ENCODE assay signal across 8 cellular contexts in the genomic region with DNA sequence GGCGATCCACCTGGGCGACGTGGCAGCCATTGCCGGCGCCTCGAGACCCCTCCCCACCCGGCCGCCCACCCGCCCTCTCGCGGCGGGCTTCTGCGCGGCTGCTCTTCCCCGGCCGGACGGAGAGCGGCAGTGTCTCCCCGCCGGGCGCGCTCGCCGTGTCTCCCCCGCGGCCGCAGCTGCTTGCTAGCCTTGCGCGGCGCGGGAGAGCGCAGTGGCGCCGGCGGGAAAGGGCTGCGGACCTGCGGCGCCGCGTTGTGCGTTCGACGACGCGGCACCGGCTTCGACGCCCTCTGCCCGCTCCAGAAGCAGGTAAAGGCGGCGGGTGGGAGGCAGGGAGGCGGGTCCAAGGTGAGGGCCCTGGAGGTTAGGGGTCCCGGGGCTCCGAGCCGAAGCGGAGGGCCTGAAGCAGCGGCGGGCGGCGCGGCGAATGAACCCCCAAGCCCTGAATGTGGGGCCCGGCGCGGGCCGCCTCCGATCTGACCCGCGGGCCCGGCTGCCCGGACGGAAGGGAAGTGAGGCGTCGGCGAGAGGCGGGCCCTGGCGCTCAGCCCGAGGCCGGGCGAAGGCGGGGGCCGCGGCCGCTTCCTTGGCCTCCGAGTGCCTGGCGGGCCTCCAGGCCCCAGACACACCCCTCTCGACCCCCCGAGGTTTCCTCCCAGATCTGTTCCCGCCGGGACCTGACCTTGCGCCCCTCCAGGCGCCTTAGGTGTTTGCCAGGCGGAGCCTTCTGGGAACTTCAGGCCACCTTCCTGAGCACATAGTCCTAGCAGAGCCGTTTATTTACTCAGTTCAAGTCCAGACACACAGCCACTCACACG. TPM values are rescaled to one million over a fixed set of nuclear protein-coding genes. Genes with fewer than 3 reads are reported as not detected.
DNase-seq lines count a peak whose midpoint lies in the region; ATAC-seq and TF ChIP-seq lines count a peak whose summit lies in the region.

TSS of gene N4BP2 (plus strand) at position 129 of the 818 bp plus-strand sequence. CDS start 40,491 bp downstream, outside the sequence.

- H2AFZ ChIP-seq in MM.1S (ENCODE audit: low read length): peak within 1 kb of the TSS; percentile 84

- H3K27me3 Mint-ChIP-seq in osteocyte (ENCODE audit: unreplicated experiment): no peaks in the 10 kb centered on the region

- peak within 1 kb of the TSS; percentile 95 for H3K4me2 ChIP-seq in MM.1S (ENCODE audit: low read depth, low read length)

- H3K27ac ChIP-seq in MM.1S (ENCODE audit: low read length) (peak within 1 kb of the TSS; percentile 99), thymus (ENCODE audit: low read depth) (peak within 1 kb of the TSS; percentile 100)

- H3K9me3 ChIP-seq in MM.1S (replicated peaks; ENCODE audit: insufficient read depth, low read length) (no peaks in the 10 kb centered on the region), thymus (ENCODE audit: control insufficient read depth) (no peaks in the 10 kb centered on the region)

- peak; percentile 88 for DNase-seq in GDM1 (lab: John Stamatoyannopoulos, UW)
- DNase-seq in HCEC 1CT: peak; percentile 68
- peak; percentile 87 for DNase-seq in MM.1S
- peak; percentile 80 for DNase-seq in activated naive CD4-positive, alpha-beta T cell treated with anti-CD3 and anti-CD28 coated beads, Interleukin-2, amount 50 U/mL, for 16 hours
- DNase-seq in glomerular visceral epithelial cell (ENCODE audit: extremely low spot score): peak; percentile 88
- peak; percentile 93 for DNase-seq in osteocyte (ENCODE audit: extremely low spot score, unreplicated experiment)

- H3K27ac Mint-ChIP-seq in osteocyte (ENCODE audit: unreplicated experiment): peak within 1 kb of the TSS; percentile 99

- H3K36me3 Mint-ChIP-seq in osteocyte (ENCODE audit: unreplicated experiment): peaks cover 3% of the 10 kb centered on the region

- peaks cover 34% of the 10 kb centered on the region for H3F3A ChIP-seq in MM.1S (ENCODE audit: insufficient read depth, low read length)

- H3K9me2 ChIP-seq in MM.1S (replicated peaks; ENCODE audit: insufficient read depth, low read length): no peaks in the 10 kb centered on the region

- under 1% methylated on average over 95 of the region's 95 CpGs for WGBS in thymus

- H3K79me2 ChIP-seq in MM.1S (ENCODE audit: low read length): peaks cover 38% of the 10 kb centered on the region

- ATAC-seq in SK-N-SH treated with all-trans-retinoic acid at 6 μM for 48 hours: peak; percentile 72

- TF ChIP-seq CTCF in MM.1S (IDR thresholded peaks at IDR 0.05; ENCODE audit: low read length) (peak; percentile 57), osteocyte (IDR thresholded peaks at IDR 0.05) (peak; percentile 88)

- no peaks in the 10 kb centered on the region for H3K27me3 ChIP-seq in MM.1S (replicated peaks; ENCODE audit: insufficient read depth, low read length)
- H3K27me3 ChIP-seq in thymus (ENCODE audit: control insufficient read depth, insufficient read depth): no peaks in the 10 kb centered on the region

- H3K4me3 Mint-ChIP-seq in osteocyte (ENCODE audit: unreplicated experiment): peak within 1 kb of the TSS; percentile 88

- peak within 1 kb of the TSS; percentile 64 for H3K4me3 ChIP-seq in MM.1S (ENCODE audit: low read length)
- peak within 1 kb of the TSS; percentile 95 for H3K4me3 ChIP-seq in thymus (ENCODE audit: low read length)

- H3K36me3 ChIP-seq in MM.1S (replicated peaks; ENCODE audit: insufficient read depth, low read length) (no peaks in the 10 kb centered on the region), thymus (ENCODE audit: control insufficient read depth, insufficient read depth) (peaks cover 5% of the 10 kb centered on the region)

- no peaks in the 10 kb centered on the region for H3K9me3 Mint-ChIP-seq in osteocyte (ENCODE audit: unreplicated experiment)

- peak within 1 kb of the TSS; percentile 98 for H3K9ac ChIP-seq in MM.1S (ENCODE audit: low read length)

- H4K20me1 ChIP-seq in MM.1S (ENCODE audit: insufficient read depth, low read length): no peaks in the 10 kb centered on the region

- H3K4me1 ChIP-seq in MM.1S (ENCODE audit: low read length) (peaks cover 11% of the 10 kb centered on the region; the same call in 1 of the 2 replicates), thymus (ENCODE audit: control insufficient read depth, insufficient read depth, low read length) (peaks cover 7% of the 10 kb centered on the region)

- peaks cover 27% of the 10 kb centered on the region for H3K4me1 Mint-ChIP-seq in osteocyte (ENCODE audit: unreplicated experiment)

TF ChIP-seq in SK-N-SH treated with all-trans-retinoic acid at 6 μM for 48 hours, 23 proteins besides CTCF, POLR2A, EP300 and RAD21:
- TF ChIP-seq ZNF565 (CRISPR knock-in tag; conservative IDR thresholded peaks at IDR 0.05; ENCODE audit: low read depth) (no peak), GLIS3 (CRISPR knock-in tag; IDR thresholded peaks at IDR 0.05) (no peak), ESRRG (CRISPR knock-in tag; IDR thresholded peaks at IDR 0.05) (no peak), TCF4 (CRISPR knock-in tag; IDR thresholded peaks at IDR 0.05; ENCODE audit: borderline replicate concordance) (no peak), RARB (CRISPR knock-in tag; IDR thresholded peaks at IDR 0.05) (no peak), PPARA (CRISPR knock-in tag; IDR thresholded peaks at IDR 0.05; ENCODE audit: borderline replicate concordance) (no peak), CSDC2 (CRISPR knock-in tag; IDR thresholded peaks at IDR 0.05) (no peak), ZC3H10 (CRISPR knock-in tag; IDR thresholded peaks at IDR 0.05) (no peak), ZFP3 (CRISPR knock-in tag; IDR thresholded peaks at IDR 0.05) (no peak), POU6F1 (CRISPR knock-in tag; IDR thresholded peaks at IDR 0.05; ENCODE audit: borderline replicate concordance, low read depth) (no peak), ISL1 (CRISPR knock-in tag; IDR thresholded peaks at IDR 0.05) (no peak), OSR1 (CRISPR knock-in tag; IDR thresholded peaks at IDR 0.05) (no peak), BACH2 (CRISPR knock-in tag; IDR thresholded peaks at IDR 0.05; ENCODE audit: borderline replicate concordance) (no peak), ZFP30 (CRISPR knock-in tag; IDR thresholded peaks at IDR 0.05) (no peak), ZNF8 (CRISPR knock-in tag; IDR thresholded peaks at IDR 0.05) (no peak)
- TF ChIP-seq, protein P1, sequence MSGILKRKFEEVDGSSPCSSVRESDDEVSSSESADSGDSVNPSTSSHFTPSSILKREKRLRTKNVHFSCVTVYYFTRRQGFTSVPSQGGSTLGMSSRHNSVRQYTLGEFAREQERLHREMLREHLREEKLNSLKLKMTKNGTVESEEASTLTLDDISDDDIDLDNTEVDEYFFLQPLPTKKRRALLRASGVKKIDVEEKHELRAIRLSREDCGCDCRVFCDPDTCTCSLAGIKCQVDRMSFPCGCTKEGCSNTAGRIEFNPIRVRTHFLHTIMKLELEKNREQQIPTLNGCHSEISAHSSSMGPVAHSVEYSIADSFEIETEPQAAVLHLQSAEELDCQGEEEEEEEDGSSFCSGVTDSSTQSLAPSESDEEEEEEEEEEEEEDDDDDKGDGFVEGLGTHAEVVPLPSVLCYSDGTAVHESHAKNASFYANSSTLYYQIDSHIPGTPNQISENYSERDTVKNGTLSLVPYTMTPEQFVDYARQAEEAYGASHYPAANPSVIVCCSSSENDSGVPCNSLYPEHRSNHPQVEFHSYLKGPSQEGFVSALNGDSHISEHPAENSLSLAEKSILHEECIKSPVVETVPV (CRISPR knock-in tag; IDR thresholded peaks at IDR 0.05): no peak
TF ChIP-seq in SK-N-SH treated with all-trans-retinoic acid at 6 μM for 48 hours: peak in this region for 0.

RNA-seq across cellular contexts. Expression of gene N4BP2, which starts in this region (rescaled TPM):
- 14.9 and 16.4 TPM in 2 replicates for total RNA-seq in osteocyte
- polyA plus RNA-seq in thymus: 7.7 TPM

Comparison
In these comparisons a context has a peak if more than half of its experiments do, and no peak if none do; other contexts are left out.
1. Peak in every context shown above with its lines: DNase-seq, ATAC-seq, H3K4me3 ChIP-seq and H3K27ac ChIP-seq.